In genomic region chr11:77250881-77251640, GRCh38 we compare ENCODE assay signal across 19 cellular contexts. TPM values are rescaled to one million over a fixed set of nuclear protein-coding genes. Genes with fewer than 3 reads are reported as not detected.
A peak's percentile ranks its signal among the peaks of the same experiment; 100 is the strongest.
DNase-seq lines count a peak whose midpoint lies in the region; ATAC-seq and TF ChIP-seq lines count a peak whose summit lies in the region.
"Had no signal": no experiment of that assay in that cellular context is flagged by ENCODE, and none has a peak within 500 bp of the region (broad histone marks: within the 10 kb centered on the region; RNA-seq: fewer than 3 reads in every experiment).

No MANE protein-coding gene starts in this region.

- no peaks in the 10 kb centered on the region for H3K4me1 Mint-ChIP-seq in T-cell
- H3K4me1 Mint-ChIP-seq: stimulated activated memory B cell treated with anti-CD40 and anti-IgM and Interleukin-4, amounts not matched to agents 10 μg/mL and 1 μg/mL and 100 μg/mL, for 72 hours had no signal

- H3K4me3 Mint-ChIP-seq in T-cell: no peak overlapping the region
- H3K4me3 Mint-ChIP-seq: stimulated activated memory B cell treated with anti-CD40 and anti-IgM and Interleukin-4, amounts not matched to agents 10 μg/mL and 1 μg/mL and 100 μg/mL, for 72 hours had no signal

- ATAC-seq in T-cell (replicated peaks in 1 of 4) (no peak), HG03460 (IDR thresholded peaks at IDR 0.05; ENCODE audit: unreplicated experiment) (no peak), HG03354 (IDR thresholded peaks at IDR 0.05; ENCODE audit: poor library complexity, severe bottlenecking, unreplicated experiment) (no peak)
- ATAC-seq: K562; stimulated activated memory B cell treated with anti-CD40 and anti-IgM and Interleukin-4, amounts not matched to agents 10 μg/mL and 1 μg/mL and 100 μg/mL, for 72 hours had no signal

- DNase-seq in HCEC 1CT (peak; percentile 90), SW 1271 (lab: John Stamatoyannopoulos, UW) (peak; percentile 41 to 78), foreskin fibroblast (peak; percentile 61 to 74), T-cell (no peak), T-helper 2 cell (no peak)
- DNase-seq: BE2C; kidney glomerular epithelial cell; NCI-H1694 treated with DMSO at 0.1 percent for 48 hours; NCI-H774; retina; SJCRH30; stimulated activated CD4-positive, alpha-beta T cell treated with anti-CD3 and anti-CD28 coated beads, Interleukin-4, amount 100 ng/mL, for 24 hours; uterus had no signal

- H3K27ac Mint-ChIP-seq in T-cell: no peak overlapping the region
- H3K27ac Mint-ChIP-seq: stimulated activated memory B cell treated with anti-CD40 and anti-IgM and Interleukin-4, amounts not matched to agents 10 μg/mL and 1 μg/mL and 100 μg/mL, for 72 hours had no signal

- TF ChIP-seq CTCF in foreskin fibroblast (IDR thresholded peaks at IDR 0.05; ENCODE audit: low read depth, low read length): no peak

- peak overlapping the region; percentile 7 for H2AFZ ChIP-seq in ACC112 (ENCODE audit: low read length, unreplicated experiment)

- H3K36me3 ChIP-seq in ACC112 (ENCODE audit: insufficient read depth, low read length): no peaks in the 10 kb centered on the region
- H3K36me3 ChIP-seq: BE2C, SJCRH30, uterus had no signal

- peak overlapping the region; percentile 55 for H3K27ac ChIP-seq in ACC112 (ENCODE audit: low read depth, low read length)
- H3K27ac ChIP-seq: SJCRH30, uterus had no signal

- H3K36me3 Mint-ChIP-seq in T-cell: no peaks in the 10 kb centered on the region
- H3K36me3 Mint-ChIP-seq: stimulated activated memory B cell treated with anti-CD40 and anti-IgM and Interleukin-4, amounts not matched to agents 10 μg/mL and 1 μg/mL and 100 μg/mL, for 72 hours had no signal

- peaks cover 11% of the 10 kb centered on the region for H3K4me1 ChIP-seq in ACC112 (ENCODE audit: control insufficient read depth, insufficient read depth, low read length, unreplicated experiment)
- H3K4me1 ChIP-seq: BE2C, SJCRH30, uterus had no signal

- peaks cover 4 to 10% of the 10 kb centered on the region in 2 donors for H3K27me3 Mint-ChIP-seq in T-cell

- no peaks in the 10 kb centered on the region for H3K27me3 ChIP-seq in ACC112 (ENCODE audit: insufficient read depth, low read length)
- H3K27me3 ChIP-seq: BE2C, SJCRH30, uterus had no signal

- POLR2A ChIA-PET in T-cell (lab: Charles Lee): interaction anchor here in 1 of 2 donors (0.7 kb wide), 1 partner anchor 268 kb away, joined by 4 read pairs; no protein-coding TSS in a partner anchor

- H3K4me3 ChIP-seq in ACC112 (ENCODE audit: low read depth, low read length): no peak overlapping the region; the same call in 1 of the 2 replicates
- no peak overlapping the region for H3K4me3 ChIP-seq in foreskin fibroblast (ENCODE audit: low read depth in 1 of 2, low read length in 2 of 2)
- H3K4me3 ChIP-seq: K562, SJCRH30, uterus had no signal

- H3K9me3 Mint-ChIP-seq in T-cell: peaks cover 7 to 25% (median 13%) of the 10 kb centered on the region in 3 donors

- H3K79me2 ChIP-seq in ACC112 (ENCODE audit: control insufficient read depth, insufficient read depth, low read length, unreplicated experiment): no peaks in the 10 kb centered on the region

- CTCF ChIA-PET in T-cell (lab: Charles Lee): no interaction called here

RNA-seq across cellular contexts. Expression of gene GDPD4, which starts 50.4 kb away (rescaled TPM):
- total RNA-seq in T-cell: not detected
- total RNA-seq: dermis microvascular lymphatic vessel endothelial cell, SJCRH30 had no signal

Comparison
In these comparisons a context has a peak if more than half of its experiments do, and no peak if none do; other contexts are left out.
1. DNase-seq: peak in HCEC 1CT (single experiment), SW 1271 (2 of 2) and foreskin fibroblast (2 of 2); none in T-cell (0 of 34) and T-helper 2 cell (0 of 5).